17 cellular contexts compared by ENCODE assay signal in the genomic region with DNA sequence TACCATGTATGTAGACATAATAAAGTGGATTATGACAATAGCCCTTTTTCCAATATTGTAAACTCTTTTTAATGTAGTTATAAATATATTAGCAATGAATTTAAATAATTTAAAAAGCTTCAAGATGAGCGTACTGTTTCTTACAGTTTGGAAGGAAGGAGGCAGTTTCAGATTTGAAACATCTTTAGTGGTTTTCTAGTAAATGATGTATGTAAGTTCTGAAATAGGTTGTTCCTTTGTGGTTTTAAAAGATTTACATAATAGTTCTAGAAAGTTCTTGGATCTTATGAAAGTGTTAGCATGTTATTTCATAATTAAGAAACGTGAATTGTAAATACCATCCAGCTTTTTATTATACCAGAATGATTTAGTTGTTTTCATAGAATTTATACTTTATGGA. TPM values are rescaled to one million over a fixed set of nuclear protein-coding genes. Genes with fewer than 3 reads are reported as not detected.
DNase-seq lines count a peak whose midpoint lies in the region; ATAC-seq and TF ChIP-seq lines count a peak whose summit lies in the region.
"Had no signal": no experiment of that assay in that cellular context is flagged by ENCODE, and none has a peak within 500 bp of the region (broad histone marks: within the 10 kb centered on the region; RNA-seq: fewer than 3 reads in every experiment).

No MANE protein-coding gene starts in this region.

- no peaks in the 10 kb centered on the region for H3K9me3 Mint-ChIP-seq in natural killer cell treated with Interleukin-12 subunit alpha and Interleukin-12 subunit beta and Interleukin-15 and Interleukin-18, amount 100 ng/mL, for 72 hours
- no peaks in the 10 kb centered on the region for H3K9me3 Mint-ChIP-seq in natural killer cell
- H3K9me3 Mint-ChIP-seq: activated naive CD8-positive, alpha-beta T cell treated with anti-CD3 and anti-CD28 coated beads, Interleukin-2, amount 10 ng/mL, durations not matched to agents 7 days and 5 days had no signal

- peak in 1 of 2 donors; percentile 62 for ATAC-seq in natural killer cell treated with Interleukin-12 subunit alpha and Interleukin-12 subunit beta and Interleukin-15 and Interleukin-18, amount 100 ng/mL, for 72 hours
- ATAC-seq in natural killer cell (no peak), GM21723 (IDR thresholded peaks at IDR 0.05; ENCODE audit: unreplicated experiment) (peak; percentile 49), HG03097 (IDR thresholded peaks at IDR 0.05; ENCODE audit: low FRiP score, unreplicated experiment) (peak; percentile 63), Right ventricle myocardium inferior (no peak)
- ATAC-seq: A549, HepG2 had no signal

- no peaks in the 10 kb centered on the region for H3K9me3 ChIP-seq in uterus
- H3K9me3 ChIP-seq: A549, spleen had no signal

- H3K27me3 ChIP-seq in uterus, result no peaks in the 10 kb centered on the region
- H3K27me3 ChIP-seq: spleen had no signal

- H3K27ac ChIP-seq in uterus, result no peak overlapping the region
- H3K27ac ChIP-seq: A549, SK-N-MC, spleen, VCaP had no signal

- no peak for TF ChIP-seq POLR2A in uterus (IDR thresholded peaks at IDR 0.05)

- no peaks in the 10 kb centered on the region for H3K36me3 ChIP-seq in uterus

- TF ChIP-seq CTCF in natural killer cell (IDR thresholded peaks at IDR 0.05) (no peak), uterus (IDR thresholded peaks at IDR 0.05) (no peak)

- peaks cover 0 to 3% of the 10 kb centered on the region in 2 donors for H3K4me1 Mint-ChIP-seq in natural killer cell treated with Interleukin-12 subunit alpha and Interleukin-12 subunit beta and Interleukin-15 and Interleukin-18, amount 100 ng/mL, for 72 hours (ENCODE audit: low read depth in 2 of 2)
- no peaks in the 10 kb centered on the region for H3K4me1 Mint-ChIP-seq in natural killer cell
- H3K4me1 Mint-ChIP-seq: activated naive CD8-positive, alpha-beta T cell treated with anti-CD3 and anti-CD28 coated beads, Interleukin-2, amount 10 ng/mL, durations not matched to agents 7 days and 5 days had no signal

- no peaks in the 10 kb centered on the region for H3K27me3 Mint-ChIP-seq in natural killer cell treated with Interleukin-12 subunit alpha and Interleukin-12 subunit beta and Interleukin-15 and Interleukin-18, amount 100 ng/mL, for 72 hours
- H3K27me3 Mint-ChIP-seq in natural killer cell (ENCODE audit: low read depth in 2 of 2), result no peaks in the 10 kb centered on the region
- H3K27me3 Mint-ChIP-seq: activated naive CD8-positive, alpha-beta T cell treated with anti-CD3 and anti-CD28 coated beads, Interleukin-2, amount 10 ng/mL, durations not matched to agents 7 days and 5 days had no signal

- intact Hi-C loops in natural killer cell (cut with micrococcal nuclease), result no loop called here
- intact Hi-C loops in uterus (cut with DNase I; ENCODE audit: low total_unique reads), result no loop called here
- intact Hi-C loops in Right ventricle myocardium inferior (cut with DNase I), result loop anchor here (10.0 kb wide), 1 partner anchor 169 kb away; no protein-coding TSS in a partner anchor

- H3K4me3 Mint-ChIP-seq in natural killer cell treated with Interleukin-12 subunit alpha and Interleukin-12 subunit beta and Interleukin-15 and Interleukin-18, amount 100 ng/mL, for 72 hours, result no peak overlapping the region
- H3K4me3 Mint-ChIP-seq in natural killer cell, result no peak overlapping the region
- H3K4me3 Mint-ChIP-seq: activated naive CD8-positive, alpha-beta T cell treated with anti-CD3 and anti-CD28 coated beads, Interleukin-2, amount 10 ng/mL, durations not matched to agents 7 days and 5 days had no signal

- no peak for DNase-seq in natural killer cell treated with Interleukin-12 subunit alpha and Interleukin-12 subunit beta and Interleukin-15 and Interleukin-18, amount 100 ng/mL, for 72 hours (ENCODE audit: low spot score)
- no peak for DNase-seq in natural killer cell
- no peak for DNase-seq in uterus
- DNase-seq in dedifferentiated amniotic fluid mesenchymal stem cell (ENCODE audit: extremely low spot score), result no peak
- DNase-seq in A172 (ENCODE audit: low spot score), result no peak
- no peak for DNase-seq in Right ventricle myocardium inferior (ENCODE audit: missing footprints)
- DNase-seq: activated naive CD8-positive, alpha-beta T cell treated with anti-CD3 and anti-CD28 coated beads, Interleukin-2, amount 10 ng/mL, durations not matched to agents 7 days and 5 days; Calu3; islet precursor cell; NCI-H2171 treated with DMSO at 0.1 percent for 48 hours; spleen had no signal

- H3K36me3 Mint-ChIP-seq in natural killer cell treated with Interleukin-12 subunit alpha and Interleukin-12 subunit beta and Interleukin-15 and Interleukin-18, amount 100 ng/mL, for 72 hours, result peaks cover 6% of the 10 kb centered on the region
- peaks cover 2% of the 10 kb centered on the region for H3K36me3 Mint-ChIP-seq in natural killer cell

- H3K4me1 ChIP-seq in uterus, result no peaks in the 10 kb centered on the region
- H3K4me1 ChIP-seq: A549 had no signal

- H3K4me3 ChIP-seq in uterus, result no peak overlapping the region
- H3K4me3 ChIP-seq: A549, SK-N-MC, spleen had no signal

- peak overlapping the region; percentile 60 to 65 for H3K27ac Mint-ChIP-seq in natural killer cell treated with Interleukin-12 subunit alpha and Interleukin-12 subunit beta and Interleukin-15 and Interleukin-18, amount 100 ng/mL, for 72 hours
- no peak overlapping the region for H3K27ac Mint-ChIP-seq in natural killer cell
- H3K27ac Mint-ChIP-seq: activated naive CD8-positive, alpha-beta T cell treated with anti-CD3 and anti-CD28 coated beads, Interleukin-2, amount 10 ng/mL, durations not matched to agents 7 days and 5 days had no signal

RNA-seq across cellular contexts. Expression of a gene that starts 16.0 kb away (rescaled TPM):
- total RNA-seq in natural killer cell treated with Interleukin-12 subunit alpha and Interleukin-12 subunit beta and Interleukin-15 and Interleukin-18, amount 100 ng/mL, for 72 hours, result 10 to 100 TPM; 26.5 to 37.7 TPM
- total RNA-seq in natural killer cell, result 10 to 100 TPM; 18.9 to 25.8 (median 22.2) TPM
- total RNA-seq in uterus, result 100 to 1,000 TPM in 1 of 4 donors, 10 to 100 TPM in 3; 51.8 to 209 (median 68.5) TPM
- total RNA-seq in A172 (2014; rRNA removed; shearing (Covaris generic)), result 68.0 and 83.7 TPM in 2 replicates
- 114 TPM for total RNA-seq in Right ventricle myocardium inferior

Comparison
In these comparisons a context has a peak if more than half of its experiments do, and no peak if none do; other contexts are left out.
1. H3K27ac Mint-ChIP-seq: peak in natural killer cell treated with Interleukin-12 subunit alpha and Interleukin-12 subunit beta and Interleukin-15 and Interleukin-18, amount 100 ng/mL, for 72 hours (2 of 2); none in natural killer cell (0 of 2).
2. ATAC-seq: peak in GM21723 (single experiment) and HG03097 (single experiment); none in natural killer cell (0 of 3) and Right ventricle myocardium inferior (single experiment).